ENCODE assay signal across 8 cellular contexts in the genomic region with DNA sequence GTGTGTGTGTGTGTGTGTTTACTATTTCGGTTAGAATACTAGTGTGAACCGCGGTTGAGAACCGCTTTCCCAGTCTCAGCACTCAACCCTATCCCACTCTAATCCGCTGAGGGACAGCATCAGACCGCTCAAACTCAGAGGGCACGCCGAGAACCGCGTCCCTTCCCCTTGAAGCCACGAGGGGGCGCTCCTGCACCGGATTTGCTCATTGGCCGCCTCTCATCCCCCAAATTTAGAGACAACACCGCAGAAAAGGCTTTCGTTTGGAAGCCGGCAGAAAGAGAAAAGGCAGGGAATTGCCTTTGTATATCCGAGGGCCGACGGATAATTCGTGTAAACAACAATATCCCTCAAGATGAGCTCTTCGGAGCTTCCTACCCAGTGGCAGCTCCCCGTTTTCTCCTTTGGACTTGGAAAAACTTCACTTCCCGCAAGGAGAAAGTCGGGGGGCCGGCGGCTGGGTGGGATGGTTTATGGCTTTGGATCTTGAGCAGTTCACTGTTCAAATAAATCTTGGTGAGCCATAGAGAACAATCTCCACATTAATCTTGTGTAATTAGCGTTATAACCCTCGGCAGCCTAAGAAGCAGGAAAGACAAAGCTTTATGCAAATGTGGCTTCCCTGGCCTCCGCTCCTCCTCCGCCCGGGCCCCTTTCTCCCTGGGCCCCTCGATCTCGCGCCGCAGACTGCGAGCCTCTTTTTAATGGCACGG.
A peak's percentile ranks its signal among the peaks of the same experiment; 100 is the strongest.
DNase-seq lines count a peak whose midpoint lies in the region; ATAC-seq and TF ChIP-seq lines count a peak whose summit lies in the region.

No MANE protein-coding gene starts in this region.

- CTCF ChIA-PET in activated CD8-positive, alpha-beta T cell treated with anti-CD3 and anti-CD28 coated beads for 36 hours (lab: Charles Lee) = interaction anchor here (0.7 to 1.5 kb wide), 25 partner anchors 10 to 1710 kb away, joined by 3 to 13 read pairs (median 4); no protein-coding TSS in a partner anchor

- peaks cover 64% of the 10 kb centered on the region for H3K27me3 Mint-ChIP-seq in activated CD8-positive, alpha-beta T cell treated with anti-CD3 and anti-CD28 coated beads for 36 hours

- peaks cover 34% of the 10 kb centered on the region for H3K4me1 Mint-ChIP-seq in activated CD8-positive, alpha-beta T cell treated with anti-CD3 and anti-CD28 coated beads for 36 hours (ENCODE audit: low read depth)

- ATAC-seq in GM19372 (IDR thresholded peaks at IDR 0.05; ENCODE audit: low read depth, unreplicated experiment) (peak; percentile 69), HG03469 (IDR thresholded peaks at IDR 0.05; ENCODE audit: unreplicated experiment) (peak; percentile 53)
- peak; percentile 93 for ATAC-seq in activated CD8-positive, alpha-beta T cell treated with anti-CD3 and anti-CD28 coated beads for 36 hours

- peaks cover 27% of the 10 kb centered on the region for H3K4me1 ChIP-seq in effector memory CD4-positive, alpha-beta T cell (ENCODE audit: control insufficient read depth, insufficient read depth, low read length, poor library complexity, severe bottlenecking)

- H3K27me3 ChIP-seq in effector memory CD4-positive, alpha-beta T cell (replicated peaks; ENCODE audit: control insufficient read depth, insufficient read depth, low read length, poor library complexity, severe bottlenecking) = peaks cover 50% of the 10 kb centered on the region

- TF ChIP-seq CTCF in activated CD8-positive, alpha-beta T cell treated with anti-CD3 and anti-CD28 coated beads for 36 hours (IDR thresholded peaks at IDR 0.05) = peak; percentile 90

- no peaks in the 10 kb centered on the region for H3K9me3 Mint-ChIP-seq in activated CD8-positive, alpha-beta T cell treated with anti-CD3 and anti-CD28 coated beads for 36 hours

- H3K4me3 Mint-ChIP-seq in activated CD8-positive, alpha-beta T cell treated with anti-CD3 and anti-CD28 coated beads for 36 hours = peak overlapping the region; percentile 74

- H3K9me3 ChIP-seq in effector memory CD4-positive, alpha-beta T cell (ENCODE audit: control insufficient read depth, low read length) = no peaks in the 10 kb centered on the region

- intact Hi-C loops in activated CD8-positive, alpha-beta T cell treated with anti-CD3 and anti-CD28 coated beads for 36 hours (cut with micrococcal nuclease) = loop anchor here (5.0 to 10.0 kb wide), 2 partner anchors 1044 to 1692 kb away; no protein-coding TSS in a partner anchor

- H3K27ac Mint-ChIP-seq in activated CD8-positive, alpha-beta T cell treated with anti-CD3 and anti-CD28 coated beads for 36 hours = no peak overlapping the region

- no peaks in the 10 kb centered on the region for H3K36me3 Mint-ChIP-seq in activated CD8-positive, alpha-beta T cell treated with anti-CD3 and anti-CD28 coated beads for 36 hours (ENCODE audit: low read depth)

- H3K36me3 ChIP-seq in effector memory CD4-positive, alpha-beta T cell (ENCODE audit: control insufficient read depth, insufficient read depth, low read length) = no peaks in the 10 kb centered on the region

- POLR2A ChIA-PET in activated CD8-positive, alpha-beta T cell treated with anti-CD3 and anti-CD28 coated beads for 36 hours (lab: Charles Lee) = interaction anchor here (0.6 to 0.7 kb wide), 2 partner anchors 446 to 1730 kb away, joined by 3 read pairs; no protein-coding TSS in a partner anchor

- peak overlapping the region; percentile 40 for H3K4me3 ChIP-seq in effector memory CD4-positive, alpha-beta T cell (ENCODE audit: insufficient read depth, low read depth, low read length, poor library complexity, severe bottlenecking)

- no peak overlapping the region for H3K27ac ChIP-seq in effector memory CD4-positive, alpha-beta T cell (ENCODE audit: insufficient read depth, low read length, poor library complexity, severe bottlenecking)

- peak; percentile 72 for DNase-seq in CD1c-positive myeloid dendritic cell (ENCODE audit: extremely low spot score)
- DNase-seq in NCI-H748 (lab: John Stamatoyannopoulos, UW; ENCODE audit: unreplicated experiment) = peak; percentile 96
- DNase-seq in activated CD8-positive, alpha-beta T cell treated with anti-CD3 and anti-CD28 coated beads for 36 hours = peak; percentile 83
- peak; percentile 10 to 34 (median 16) for DNase-seq in effector memory CD4-positive, alpha-beta T cell
- DNase-seq in mesenteric fat pad (ENCODE audit: low spot score) = peak; percentile 90
- DNase-seq in stimulated activated CD8-positive, alpha-beta memory T cell treated with anti-CD3 and anti-CD28 coated beads, Interleukin-15, amount 100 ng/mL, for 48 hours (ENCODE audit: low read depth in 2 of 2) = peak; percentile 40 to 43

Comparison
In these comparisons a context has a peak if more than half of its experiments do, and no peak if none do; other contexts are left out.
1. DNase-seq: peak in every context shown above with its lines; median percentile 96 in NCI-H748; 90 in mesenteric fat pad; 83 in activated CD8-positive, alpha-beta T cell treated with anti-CD3 and anti-CD28 coated beads for 36 hours; 72 in CD1c-positive myeloid dendritic cell; 42 in stimulated activated CD8-positive, alpha-beta memory T cell treated with anti-CD3 and anti-CD28 coated beads, Interleukin-15, amount 100 ng/mL, for 48 hours; 16 in effector memory CD4-positive, alpha-beta T cell.